ENCODE assay signal across 16 cellular contexts in genomic region chr12:93578221-93578620, GRCh38.
"Had no signal": no experiment of that assay in that cellular context is flagged by ENCODE, and none has a peak within 500 bp of the region (broad histone marks: within the 10 kb centered on the region; RNA-seq: fewer than 3 reads in every experiment).

No MANE protein-coding gene starts in this region.

- H3K27me3 ChIP-seq: ovary, testis had no signal

- H3K27ac ChIP-seq: hepatocyte, ovary, psoas muscle had no signal

- H3K4me2 ChIP-seq: hepatocyte had no signal

- H3K9me3 ChIP-seq: ovary, psoas muscle, testis had no signal

- ATAC-seq: activated CD4-positive, alpha-beta T cell treated with anti-CD3 and anti-CD28 coated beads for 36 hours; activated CD8-positive, alpha-beta memory T cell treated with anti-CD3 and anti-CD28 coated beads, Interleukin-2, amount 10 ng/mL, durations not matched to agents 7 days and 5 days; activated CD8-positive, alpha-beta T cell treated with anti-CD3 and anti-CD28 coated beads, Interleukin-2, amount 10 ng/mL, durations not matched to agents 7 days and 5 days; activated naive CD8-positive, alpha-beta T cell treated with anti-CD3 and anti-CD28 coated beads, Interleukin-2, amount 50 U/mL, for 24 hours; esophagus mucosa; naive thymus-derived CD4-positive, alpha-beta T cell; psoas muscle had no signal

- H3K4me1 ChIP-seq: psoas muscle, testis had no signal

- H3K4me3 ChIP-seq: hepatocyte, ovary, psoas muscle, testis had no signal

- H2AFZ ChIP-seq: hepatocyte had no signal

- H3K36me3 ChIP-seq: ovary had no signal

- DNase-seq: activated B cell treated with CpG ODN at 0.5 μM for 24 hours; activated CD4-positive, alpha-beta T cell treated with anti-CD3 and anti-CD28 coated beads for 36 hours; activated CD8-positive, alpha-beta memory T cell treated with anti-CD3 and anti-CD28 coated beads, Interleukin-2, amount 10 ng/mL, durations not matched to agents 7 days and 5 days; activated CD8-positive, alpha-beta T cell treated with anti-CD3 and anti-CD28 coated beads, Interleukin-2, amount 10 ng/mL, durations not matched to agents 7 days and 5 days; activated naive CD8-positive, alpha-beta T cell treated with anti-CD3 and anti-CD28 coated beads, Interleukin-2, amount 50 U/mL, for 24 hours; activated T-cell treated with anti-CD3 and anti-CD28 coated beads, Interleukin-2, amount 50 U/mL, for 48 hours; endodermal cell; naive thymus-derived CD4-positive, alpha-beta T cell; ovary; psoas muscle; stimulated activated naive CD4-positive, alpha-beta T cell treated with Interleukin-2 at 50 U/mL for 16 hours; SW 1271; T-helper 2 cell; testis had no signal
